ENCODE assay signal across 1 cellular context in the genomic region with DNA sequence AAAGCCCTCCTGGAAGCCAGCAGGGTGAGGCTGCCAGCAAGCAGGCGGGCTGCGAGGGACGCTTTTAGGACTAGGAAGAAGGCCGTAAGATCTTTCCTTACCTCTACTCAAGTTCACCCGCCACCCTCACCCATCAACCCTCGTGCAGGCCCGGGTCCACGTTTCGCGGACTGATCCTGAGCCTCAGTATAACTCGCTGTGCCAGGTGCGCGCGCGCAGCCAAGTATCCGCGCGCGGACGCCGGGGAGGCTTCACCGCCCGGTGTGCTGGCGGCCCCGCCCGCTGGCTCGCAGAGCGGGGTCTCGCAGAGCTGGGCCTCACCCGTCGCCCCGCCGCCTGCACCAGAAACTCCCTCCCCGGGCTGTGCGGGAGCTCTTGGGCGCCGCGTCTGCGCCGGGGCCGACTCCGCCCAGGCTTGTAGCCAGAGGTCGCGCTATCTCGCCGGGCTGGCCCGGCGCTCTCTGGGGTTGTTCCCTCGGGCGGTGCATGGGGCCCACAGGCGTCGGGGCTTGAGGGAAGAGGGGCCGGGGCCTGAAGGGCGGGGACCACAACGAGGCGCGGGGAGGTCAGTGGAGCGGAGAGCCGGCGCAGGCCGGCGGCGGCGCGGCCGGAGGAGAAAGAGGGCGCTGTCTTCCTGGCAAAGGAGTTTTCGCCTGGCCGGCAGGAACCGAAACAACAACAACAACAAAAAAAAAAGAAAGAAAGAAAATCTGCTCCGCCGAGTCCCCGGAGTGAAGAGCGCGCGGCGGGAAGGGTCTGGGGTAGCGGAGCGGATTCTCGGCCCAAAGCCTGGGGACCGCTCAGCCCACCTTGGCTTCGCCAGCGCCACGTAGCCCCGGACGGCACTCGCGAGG.
TF ChIP-seq lines count a peak whose summit lies in the region.

No MANE protein-coding gene starts in this region.

TF ChIP-seq in HepG2, 621 proteins besides CTCF, POLR2A, EP300 and RAD21 (continues in another document):
- TF ChIP-seq ZBTB40 (IDR thresholded peaks at IDR 0.05): no peak
- TF ChIP-seq ZBTB40 (CRISPR knock-in tag; IDR thresholded peaks at IDR 0.05): no peak
- TF ChIP-seq REPIN1 (CRISPR knock-in tag; IDR thresholded peaks at IDR 0.05; ENCODE audit: borderline replicate concordance, low read depth): peak; percentile 83; the same call in 1 of the 2 replicates
- no peak for TF ChIP-seq TEF (CRISPR knock-in tag; IDR thresholded peaks at IDR 0.05)
- peak; percentile 53; the same call in 1 of the 2 replicates for TF ChIP-seq ZNF609 (CRISPR knock-in tag; IDR thresholded peaks at IDR 0.05; ENCODE audit: borderline replicate concordance)
- TF ChIP-seq ESRRA (CRISPR knock-in tag; IDR thresholded peaks at IDR 0.05; ENCODE audit: low read depth): 0 out of 2 replicates have a peak, but pooled peaks have one; percentile 17
- TF ChIP-seq ZBTB3 (CRISPR knock-in tag; IDR thresholded peaks at IDR 0.05; ENCODE audit: borderline replicate concordance, low read depth): 0 out of 2 replicates have a peak, but pooled peaks have one; percentile 38
- TF ChIP-seq SYNCRIP (IDR thresholded peaks at IDR 0.05; ENCODE audit: insufficient read depth, low read depth, low read length): no peak
- no peak for TF ChIP-seq ZNF264 (CRISPR knock-in tag; IDR thresholded peaks at IDR 0.05)
- TF ChIP-seq BRCA1 (CRISPR knock-in tag; IDR thresholded peaks at IDR 0.05): 0 out of 2 replicates have a peak, but pooled peaks have one; percentile 27
- TF ChIP-seq ZNF317 (CRISPR knock-in tag; IDR thresholded peaks at IDR 0.05): peak; percentile 73
- no peak for TF ChIP-seq DNMT3B (CRISPR knock-in tag; conservative IDR thresholded peaks at IDR 0.05)
- 0 out of 2 replicates have a peak, but pooled peaks have one; percentile 53 for TF ChIP-seq ZNF224 (CRISPR knock-in tag; IDR thresholded peaks at IDR 0.05)
- TF ChIP-seq, protein P1, sequence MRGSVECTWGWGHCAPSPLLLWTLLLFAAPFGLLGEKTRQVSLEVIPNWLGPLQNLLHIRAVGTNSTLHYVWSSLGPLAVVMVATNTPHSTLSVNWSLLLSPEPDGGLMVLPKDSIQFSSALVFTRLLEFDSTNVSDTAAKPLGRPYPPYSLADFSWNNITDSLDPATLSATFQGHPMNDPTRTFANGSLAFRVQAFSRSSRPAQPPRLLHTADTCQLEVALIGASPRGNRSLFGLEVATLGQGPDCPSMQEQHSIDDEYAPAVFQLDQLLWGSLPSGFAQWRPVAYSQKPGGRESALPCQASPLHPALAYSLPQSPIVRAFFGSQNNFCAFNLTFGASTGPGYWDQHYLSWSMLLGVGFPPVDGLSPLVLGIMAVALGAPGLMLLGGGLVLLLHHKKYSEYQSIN (CRISPR knock-in tag; IDR thresholded peaks at IDR 0.05; ENCODE audit: borderline replicate concordance): no peak
- TF ChIP-seq ZNF749 (CRISPR knock-in tag; IDR thresholded peaks at IDR 0.05; ENCODE audit: borderline replicate concordance): no peak; the same call in 1 of the 2 replicates
- no peak for TF ChIP-seq MATR3 (CRISPR knock-in tag; IDR thresholded peaks at IDR 0.05)
- no peak for TF ChIP-seq HNF4G (IDR thresholded peaks at IDR 0.05; ENCODE audit: borderline replicate concordance, low read depth, low read length)
- no peak for TF ChIP-seq HNF4G (CRISPR knock-in tag; IDR thresholded peaks at IDR 0.05; ENCODE audit: borderline replicate concordance, low read depth)
- peak; percentile 66 for TF ChIP-seq STAG1 (CRISPR knock-in tag; IDR thresholded peaks at IDR 0.05)
- TF ChIP-seq KLF12 (CRISPR knock-in tag; IDR thresholded peaks at IDR 0.05; ENCODE audit: borderline replicate concordance): peak; percentile 86; the same call in 1 of the 2 replicates
- no peak for TF ChIP-seq CEBPG (CRISPR knock-in tag; IDR thresholded peaks at IDR 0.05)
- TF ChIP-seq, protein P2, sequence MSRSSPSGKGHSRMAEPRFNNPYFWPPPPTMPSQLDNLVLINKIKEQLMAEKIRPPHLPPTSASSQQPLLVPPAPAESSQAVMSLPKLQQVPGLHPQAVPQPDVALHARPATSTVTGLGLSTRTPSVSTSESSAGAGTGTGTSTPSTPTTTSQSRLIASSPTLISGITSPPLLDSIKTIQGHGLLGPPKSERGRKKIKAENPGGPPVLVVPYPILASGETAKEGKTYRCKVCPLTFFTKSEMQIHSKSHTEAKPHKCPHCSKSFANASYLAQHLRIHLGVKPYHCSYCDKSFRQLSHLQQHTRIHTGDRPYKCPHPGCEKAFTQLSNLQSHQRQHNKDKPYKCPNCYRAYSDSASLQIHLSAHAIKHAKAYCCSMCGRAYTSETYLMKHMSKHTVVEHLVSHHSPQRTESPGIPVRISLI (CRISPR knock-in tag; IDR thresholded peaks at IDR 0.05; ENCODE audit: borderline replicate concordance): peak; percentile 74; the same call in 1 of the 2 replicates
- TF ChIP-seq ATF7 (IDR thresholded peaks at IDR 0.05): no peak
- TF ChIP-seq ATF7 (CRISPR knock-in tag; IDR thresholded peaks at IDR 0.05): no peak
- peak; percentile 15 for TF ChIP-seq MED1 (CRISPR knock-in tag; IDR thresholded peaks at IDR 0.05)
- no peak for TF ChIP-seq MZF1 (CRISPR knock-in tag; IDR thresholded peaks at IDR 0.05; ENCODE audit: borderline replicate concordance)
- TF ChIP-seq SMARCC2 (IDR thresholded peaks at IDR 0.05): no peak
- no peak for TF ChIP-seq ZMAT3 (CRISPR knock-in tag; conservative IDR thresholded peaks at IDR 0.05)
- no peak for TF ChIP-seq MYC (CRISPR knock-in tag; IDR thresholded peaks at IDR 0.05; ENCODE audit: borderline replicate concordance)
- no peak for TF ChIP-seq PCBP1 (IDR thresholded peaks at IDR 0.05; ENCODE audit: borderline replicate concordance, low read depth, low read length)
- TF ChIP-seq SMAD3 (CRISPR knock-in tag; IDR thresholded peaks at IDR 0.05): 0 out of 2 replicates have a peak, but pooled peaks have one; percentile 24
- TF ChIP-seq, protein P3, sequence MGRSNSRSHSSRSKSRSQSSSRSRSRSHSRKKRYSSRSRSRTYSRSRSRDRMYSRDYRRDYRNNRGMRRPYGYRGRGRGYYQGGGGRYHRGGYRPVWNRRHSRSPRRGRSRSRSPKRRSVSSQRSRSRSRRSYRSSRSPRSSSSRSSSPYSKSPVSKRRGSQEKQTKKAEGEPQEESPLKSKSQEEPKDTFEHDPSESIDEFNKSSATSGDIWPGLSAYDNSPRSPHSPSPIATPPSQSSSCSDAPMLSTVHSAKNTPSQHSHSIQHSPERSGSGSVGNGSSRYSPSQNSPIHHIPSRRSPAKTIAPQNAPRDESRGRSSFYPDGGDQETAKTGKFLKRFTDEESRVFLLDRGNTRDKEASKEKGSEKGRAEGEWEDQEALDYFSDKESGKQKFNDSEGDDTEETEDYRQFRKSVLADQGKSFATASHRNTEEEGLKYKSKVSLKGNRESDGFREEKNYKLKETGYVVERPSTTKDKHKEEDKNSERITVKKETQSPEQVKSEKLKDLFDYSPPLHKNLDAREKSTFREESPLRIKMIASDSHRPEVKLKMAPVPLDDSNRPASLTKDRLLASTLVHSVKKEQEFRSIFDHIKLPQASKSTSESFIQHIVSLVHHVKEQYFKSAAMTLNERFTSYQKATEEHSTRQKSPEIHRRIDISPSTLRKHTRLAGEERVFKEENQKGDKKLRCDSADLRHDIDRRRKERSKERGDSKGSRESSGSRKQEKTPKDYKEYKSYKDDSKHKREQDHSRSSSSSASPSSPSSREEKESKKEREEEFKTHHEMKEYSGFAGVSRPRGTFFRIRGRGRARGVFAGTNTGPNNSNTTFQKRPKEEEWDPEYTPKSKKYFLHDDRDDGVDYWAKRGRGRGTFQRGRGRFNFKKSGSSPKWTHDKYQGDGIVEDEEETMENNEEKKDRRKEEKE (IDR thresholded peaks at IDR 0.05): no peak
- peak; percentile 73; the same call in 1 of the 2 replicates for TF ChIP-seq PHF8 (CRISPR knock-in tag; IDR thresholded peaks at IDR 0.05)
- no peak for TF ChIP-seq ZNF589 (CRISPR knock-in tag; conservative IDR thresholded peaks at IDR 0.05)
- TF ChIP-seq, protein P4, sequence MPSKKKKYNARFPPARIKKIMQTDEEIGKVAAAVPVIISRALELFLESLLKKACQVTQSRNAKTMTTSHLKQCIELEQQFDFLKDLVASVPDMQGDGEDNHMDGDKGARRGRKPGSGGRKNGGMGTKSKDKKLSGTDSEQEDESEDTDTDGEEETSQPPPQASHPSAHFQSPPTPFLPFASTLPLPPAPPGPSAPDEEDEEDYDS (CRISPR knock-in tag; IDR thresholded peaks at IDR 0.05): peak; percentile 11; the same call in 1 of the 2 replicates
- 0 out of 2 replicates have a peak, but pooled peaks have one; percentile 16 for TF ChIP-seq GATAD2A (CRISPR knock-in tag; IDR thresholded peaks at IDR 0.05)
- TF ChIP-seq ZFP1 (CRISPR knock-in tag; IDR thresholded peaks at IDR 0.05): no peak
